Comparison of ENCODE assay signal across 26 cellular contexts in the genomic region with DNA sequence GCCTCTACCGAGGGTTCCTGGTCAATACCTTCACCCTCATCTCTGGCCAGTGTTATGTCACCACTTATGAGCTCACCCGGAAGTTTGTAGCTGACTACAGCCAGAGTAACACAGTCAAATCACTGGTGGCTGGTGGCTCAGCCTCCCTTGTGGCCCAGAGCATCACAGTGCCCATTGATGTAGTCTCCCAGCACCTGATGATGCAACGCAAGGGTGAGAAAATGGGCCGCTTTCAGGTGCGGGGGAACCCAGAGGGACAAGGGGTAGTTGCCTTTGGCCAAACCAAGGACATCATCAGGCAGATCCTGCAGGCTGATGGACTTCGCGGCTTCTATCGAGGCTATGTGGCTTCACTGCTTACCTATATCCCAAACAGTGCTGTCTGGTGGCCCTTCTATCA. TPM values are rescaled to one million over a fixed set of nuclear protein-coding genes. Genes with fewer than 3 reads are reported as not detected.
DNase-seq lines count a peak whose midpoint lies in the region; ATAC-seq, FAIRE-seq and TF ChIP-seq lines count a peak whose summit lies in the region.
"Had no signal": no experiment of that assay in that cellular context is flagged by ENCODE, and none has a peak within 500 bp of the region (broad histone marks: within the 10 kb centered on the region; RNA-seq: fewer than 3 reads in every experiment).

No MANE protein-coding gene starts in this region.

- H4K20me1 ChIP-seq in K562 (replicated peaks; ENCODE audit: control insufficient read depth, insufficient read depth, low read length): peaks cover 4% of the 10 kb centered on the region; the same call in 1 of the 2 replicates

- no TSS peak for BruUV-seq in K562 (replicated peaks; lab: Mats Ljungman, UMichigan)

- no peak overlapping the region for H3K4me3 Mint-ChIP-seq in activated CD4-positive, alpha-beta T cell treated with anti-CD3 and anti-CD28 coated beads for 36 hours
- peak overlapping the region in 1 of 4 donors; percentile 41 for H3K4me3 Mint-ChIP-seq in CD4-positive, CD25-positive, alpha-beta regulatory T cell
- H3K4me3 Mint-ChIP-seq in activated CD4-positive, alpha-beta memory T cell treated with anti-CD3 and anti-CD28 coated beads for 36 hours: no peak overlapping the region
- H3K4me3 Mint-ChIP-seq: WTC11 had no signal

- peak overlapping the region in 1 of 2 experiments; percentile 3; a peak in 2 of 4 replicates for H3K9ac ChIP-seq in K562 (ENCODE audit: insufficient read depth in 1 of 2, low read depth in 2 of 2, low read length in 2 of 2)

- FAIRE-seq in K562 (lab: Jason Lieb, UNC): no peak
- FAIRE-seq: A549, endothelial cell of umbilical vein had no signal

- CTCF ChIA-PET in activated CD4-positive, alpha-beta T cell treated with anti-CD3 and anti-CD28 coated beads for 36 hours (lab: Charles Lee): interaction anchor here (0.7 to 1.9 kb wide), 4 partner anchors 25 to 210 kb away, joined by 3 to 6 read pairs (median 4); no protein-coding TSS in a partner anchor
- CTCF ChIA-PET in activated CD4-positive, alpha-beta memory T cell treated with anti-CD3 and anti-CD28 coated beads for 36 hours (lab: Charles Lee): interaction anchor here (1.5 to 6.2 kb wide), 4 partner anchors 13 to 71 kb away, joined by 3 to 56 read pairs (median 10); a partner anchor contains a TSS
- CTCF ChIA-PET in K562 (lab: Yijun Ruan, JAX; ENCODE audit: low intra/inter-chr PET ratio): no interaction called here

- no peak for TF ChIP-seq RAD21 in K562 (CRISPR knock-in tag; conservative IDR thresholded peaks at IDR 0.05 in 1 of 2, IDR thresholded peaks at IDR 0.05 in 1 of 2)

- in situ Hi-C loops in K562 (cut with MboI) (no loop called here), ACHN (cut with HindIII; ENCODE audit: low pct_ligation_motif_present, low pct_unique_long_range_greater_than_20kb, low sequenced_read_pairs) (no loop called here), KBM-7 (cut with MboI; ENCODE audit: low pct_unique_long_range_greater_than_20kb, low sequenced_read_pairs) (no loop called here)

- peak; percentile 25 for ATAC-seq in activated CD4-positive, alpha-beta T cell treated with anti-CD3 and anti-CD28 coated beads for 36 hours
- ATAC-seq in CD4-positive, CD25-positive, alpha-beta regulatory T cell (ENCODE audit: low read depth in 2 of 2): no peak
- ATAC-seq in K562 (no peak), HG02642 (IDR thresholded peaks at IDR 0.05; ENCODE audit: poor library complexity, unreplicated experiment) (no peak)
- ATAC-seq: gastroesophageal sphincter; Right ventricle myocardium inferior; sciatic nerve; stimulated activated memory B cell treated with anti-CD40 and anti-IgM and Interleukin-4, amounts not matched to agents 10 μg/mL and 1 μg/mL and 100 μg/mL, for 72 hours; WTC11 had no signal

- H2AFZ ChIP-seq in K562 (ENCODE audit: low read depth, low read length): no peak overlapping the region
- H2AFZ ChIP-seq: hepatocyte, PC-9 had no signal

- no peaks in the 10 kb centered on the region for H3K9me3 ChIP-seq in CD4-positive, CD25-positive, alpha-beta regulatory T cell (ENCODE audit: control insufficient read depth in 2 of 2, low read length in 2 of 2)
- H3K9me3 ChIP-seq in K562 (replicated peaks; ENCODE audit: control insufficient read depth, insufficient read depth, low read depth, low read length): no peaks in the 10 kb centered on the region
- H3K9me3 ChIP-seq: A549, gastroesophageal sphincter, prostate gland had no signal

- peaks cover 42% of the 10 kb centered on the region for H3K4me1 ChIP-seq in CD4-positive, CD25-positive, alpha-beta regulatory T cell (ENCODE audit: control insufficient read depth, insufficient read depth, low read length, poor library complexity, severe bottlenecking)
- H3K4me1 ChIP-seq in K562 (replicated peaks in 1 of 2; ENCODE audit: control insufficient read depth in 2 of 2, insufficient read depth in 2 of 2, low read length in 2 of 2): peaks cover 3 to 4% of the 10 kb centered on the region in 2 experiments; a peak in 4 of 5 replicates
- H3K4me1 ChIP-seq: prostate gland had no signal

- no peak overlapping the region for H3K27ac ChIP-seq in CD4-positive, CD25-positive, alpha-beta regulatory T cell (ENCODE audit: insufficient read depth, low read length, poor library complexity, severe bottlenecking)
- H3K27ac ChIP-seq in K562 (ENCODE audit: extremely low read depth, low read depth, low read length): no peak overlapping the region
- H3K27ac ChIP-seq: A549, brain microvascular endothelial cell, dorsolateral prefrontal cortex, gastroesophageal sphincter, hepatocyte, PC-9, prostate gland had no signal

- intact Hi-C loops in activated CD4-positive, alpha-beta T cell treated with anti-CD3 and anti-CD28 coated beads for 36 hours (cut with DNase I, micrococcal nuclease): no loop called here
- intact Hi-C loops in activated CD4-positive, alpha-beta memory T cell treated with anti-CD3 and anti-CD28 coated beads for 36 hours (cut with micrococcal nuclease): no loop called here
- intact Hi-C loops in K562 (cut with micrococcal nuclease): no loop called here

- DNase-seq in activated CD4-positive, alpha-beta T cell treated with anti-CD3 and anti-CD28 coated beads for 36 hours: no peak
- no peak for DNase-seq in activated CD4-positive, alpha-beta T cell treated with anti-CD3 and anti-CD28 coated beads, Interleukin-2, amount 50 U/mL, for 1 hour
- no peak for DNase-seq in CD4-positive, CD25-positive, alpha-beta regulatory T cell
- DNase-seq in activated CD4-positive, alpha-beta memory T cell treated with anti-CD3 and anti-CD28 coated beads for 36 hours: peak; percentile 49
- peak in 1 of 4 experiments; percentile 4 for DNase-seq in K562 (ENCODE audit: extremely low read depth in 1 of 4, low spot score in 3 of 4)
- no peak for DNase-seq in ACHN
- no peak for DNase-seq in KBM-7
- DNase-seq: amniotic stem cell; brain microvascular endothelial cell; dorsolateral prefrontal cortex; GOT3; NCI-H1048; NCI-H1694; NCI-H510A; PC-9; stimulated activated CD4-positive, alpha-beta T cell treated with anti-CD3 and anti-CD28 coated beads, Interleukin-4, amount 100 ng/mL, for 24 hours had no signal

- POLR2A ChIA-PET in activated CD4-positive, alpha-beta T cell treated with anti-CD3 and anti-CD28 coated beads for 36 hours (lab: Charles Lee): interaction anchor here (1.7 kb wide), 1 partner anchor 13 kb away, joined by 11 read pairs; a partner anchor contains a TSS
- POLR2A ChIA-PET in activated CD4-positive, alpha-beta memory T cell treated with anti-CD3 and anti-CD28 coated beads for 36 hours (lab: Charles Lee): interaction anchor here (2.4 to 6.5 kb wide), 3 partner anchors 10 to 18 kb away, joined by 6 to 62 read pairs (median 27); a partner anchor contains a TSS
- POLR2A ChIA-PET in K562 (lab: Yijun Ruan, JAX): interaction anchor here (0.9 to 9.2 kb wide), 3 partner anchors 10 to 46 kb away, joined by 3 to 62 read pairs (median 21); a partner anchor contains a TSS

- H3K27ac Mint-ChIP-seq in activated CD4-positive, alpha-beta T cell treated with anti-CD3 and anti-CD28 coated beads for 36 hours: no peak overlapping the region
- peak overlapping the region in 2 of 3 donors; percentile 66 to 94 for H3K27ac Mint-ChIP-seq in CD4-positive, CD25-positive, alpha-beta regulatory T cell
- H3K27ac Mint-ChIP-seq in activated CD4-positive, alpha-beta memory T cell treated with anti-CD3 and anti-CD28 coated beads for 36 hours: no peak overlapping the region
- H3K27ac Mint-ChIP-seq: WTC11 had no signal

- H3K9me3 Mint-ChIP-seq in activated CD4-positive, alpha-beta T cell treated with anti-CD3 and anti-CD28 coated beads for 36 hours (ENCODE audit: low read depth): no peaks in the 10 kb centered on the region
- H3K9me3 Mint-ChIP-seq in CD4-positive, CD25-positive, alpha-beta regulatory T cell: no peaks in the 10 kb centered on the region
- no peaks in the 10 kb centered on the region for H3K9me3 Mint-ChIP-seq in activated CD4-positive, alpha-beta memory T cell treated with anti-CD3 and anti-CD28 coated beads for 36 hours
- H3K9me3 Mint-ChIP-seq: stimulated activated memory B cell treated with anti-CD40 and anti-IgM and Interleukin-4, amounts not matched to agents 10 μg/mL and 1 μg/mL and 100 μg/mL, for 72 hours; WTC11 had no signal

- 90% methylated on average over 8 of the region's 8 CpGs for WGBS in K562 (ENCODE audit: insufficient coverage, low coverage, missing lambda C conversion rate)

- H3K9me1 ChIP-seq in K562 (ENCODE audit: control insufficient read depth, insufficient read depth, low read length): no peaks in the 10 kb centered on the region

- H3K79me2 ChIP-seq in K562 (ENCODE audit: control insufficient read depth, insufficient read depth, low read length): peaks cover 38% of the 10 kb centered on the region

- no peak for TF ChIP-seq POLR2A in K562 (conservative IDR thresholded peaks at IDR 0.05)

- H3K27me3 ChIP-seq in CD4-positive, CD25-positive, alpha-beta regulatory T cell (ENCODE audit: control insufficient read depth, insufficient read depth, low read length): no peaks in the 10 kb centered on the region
- no peaks in the 10 kb centered on the region for H3K27me3 ChIP-seq in K562 (ENCODE audit: control insufficient read depth in 2 of 2, insufficient read depth in 2 of 2, low read length in 2 of 2)
- H3K27me3 ChIP-seq: brain microvascular endothelial cell, dorsolateral prefrontal cortex, gastroesophageal sphincter, hepatocyte had no signal

- H3K36me3 Mint-ChIP-seq in activated CD4-positive, alpha-beta T cell treated with anti-CD3 and anti-CD28 coated beads for 36 hours (ENCODE audit: low read depth): peaks cover 57% of the 10 kb centered on the region
- peaks cover 19% of the 10 kb centered on the region for H3K36me3 Mint-ChIP-seq in CD4-positive, CD25-positive, alpha-beta regulatory T cell
- H3K36me3 Mint-ChIP-seq in activated CD4-positive, alpha-beta memory T cell treated with anti-CD3 and anti-CD28 coated beads for 36 hours: peaks cover 56% of the 10 kb centered on the region

- no peak overlapping the region for H3K4me3 ChIP-seq in CD4-positive, CD25-positive, alpha-beta regulatory T cell (ENCODE audit: low read depth, low read length)
- no peak overlapping the region for H3K4me3 ChIP-seq in K562
- H3K4me3 ChIP-seq: A549, dorsolateral prefrontal cortex, gastroesophageal sphincter, hepatocyte, PC-9, prostate gland had no signal

- no peaks in the 10 kb centered on the region for H3K27me3 Mint-ChIP-seq in activated CD4-positive, alpha-beta T cell treated with anti-CD3 and anti-CD28 coated beads for 36 hours
- H3K27me3 Mint-ChIP-seq in CD4-positive, CD25-positive, alpha-beta regulatory T cell: no peaks in the 10 kb centered on the region
- H3K27me3 Mint-ChIP-seq in activated CD4-positive, alpha-beta memory T cell treated with anti-CD3 and anti-CD28 coated beads for 36 hours: no peaks in the 10 kb centered on the region
- H3K27me3 Mint-ChIP-seq: stimulated activated memory B cell treated with anti-CD40 and anti-IgM and Interleukin-4, amounts not matched to agents 10 μg/mL and 1 μg/mL and 100 μg/mL, for 72 hours had no signal

- no peak overlapping the region for H3K4me2 ChIP-seq in K562 (ENCODE audit: insufficient read depth, low read length)
- H3K4me2 ChIP-seq: A549, hepatocyte, PC-9 had no signal

- TF ChIP-seq EP300 in K562 (IDR thresholded peaks at IDR 0.05; ENCODE audit: low read length): no peak

- peaks cover 44% of the 10 kb centered on the region for H3K36me3 ChIP-seq in CD4-positive, CD25-positive, alpha-beta regulatory T cell (ENCODE audit: control insufficient read depth, insufficient read depth, low read length)
- H3K36me3 ChIP-seq in K562 (ENCODE audit: control insufficient read depth, insufficient read depth, low read length): peaks cover 63% of the 10 kb centered on the region
- H3K36me3 ChIP-seq: prostate gland had no signal

- peaks cover 23% of the 10 kb centered on the region for H3K4me1 Mint-ChIP-seq in activated CD4-positive, alpha-beta T cell treated with anti-CD3 and anti-CD28 coated beads for 36 hours
- H3K4me1 Mint-ChIP-seq in CD4-positive, CD25-positive, alpha-beta regulatory T cell: peaks cover 5 to 56% (median 24%) of the 10 kb centered on the region in 4 donors
- H3K4me1 Mint-ChIP-seq in activated CD4-positive, alpha-beta memory T cell treated with anti-CD3 and anti-CD28 coated beads for 36 hours (ENCODE audit: low read depth): peaks cover 58% of the 10 kb centered on the region

- TF ChIP-seq CTCF in K562 (IDR thresholded peaks at IDR 0.05 in 2 of 3, conservative IDR thresholded peaks at IDR 0.05 in 1 of 3; ENCODE audit: insufficient read depth in 2 of 3, low read depth in 1 of 3, low read length in 3 of 3): no peak

RNA-seq across cellular contexts. Expression of a gene that starts 6.2 kb away (rescaled TPM):
- total RNA-seq in activated CD4-positive, alpha-beta T cell treated with anti-CD3 and anti-CD28 coated beads for 36 hours: 10 to 100 TPM; 42.4 to 51.9 TPM
- total RNA-seq in CD4-positive, CD25-positive, alpha-beta regulatory T cell: 21.3 TPM
- polyA plus RNA-seq in CD4-positive, CD25-positive, alpha-beta regulatory T cell: 10 to 100 TPM in 3 of 4 donors, 1 to 10 TPM in 1; 8.2 to 17.5 (median 12.7) TPM
- 10 to 100 TPM; 61.3 to 62.2 TPM for total RNA-seq in activated CD4-positive, alpha-beta memory T cell treated with anti-CD3 and anti-CD28 coated beads for 36 hours
- 27.5 and 49.0 TPM in 2 replicates for total RNA-seq in K562 (2011; cell fraction: chromatin; rRNA removed; ENCODE audit: low replicate concordance)
- 26.7 and 31.0 TPM in 2 replicates for total RNA-seq in K562 (2011; cell fraction: nucleolus; rRNA removed)
- 35.9 and 47.6 TPM in 2 replicates for total RNA-seq in K562 (2011; cell fraction: nucleoplasm; rRNA removed)
- total RNA-seq in K562 (2014; rRNA removed): 9.0 and 13.9 TPM in 2 replicates
- 11.9 and 12.2 TPM in 2 replicates for total RNA-seq in K562 (2014; rRNA removed; fragmentation: Illumina TruSeq; extraction: Trizol)
- total RNA-seq in K562 (2015; rRNA removed; fragmentation: Illumina TruSeq; extraction: Trizol): 12.2 and 12.5 TPM in 2 replicates
- 12.7 and 16.2 TPM in 2 replicates for total RNA-seq in K562 (2021)
- polyA plus RNA-seq in K562 (2011; rRNA removed): 21.8 and 27.7 TPM in 2 replicates
- polyA plus RNA-seq in K562 (2011; cell fraction: cytosol; rRNA removed): 18.8 and 22.8 TPM in 2 replicates
- 22.5 and 23.8 TPM in 2 replicates for polyA plus RNA-seq in K562 (2011; cell fraction: nucleus; rRNA removed)
- polyA plus RNA-seq in K562 (2012): 8.6 and 12.8 TPM in 2 replicates
- 22.8 and 25.2 TPM in 2 replicates for polyA plus RNA-seq in K562 (2014; fragmentation: Illumina TruSeq; extraction: Trizol)
- polyA plus RNA-seq in K562 (2014; fragmentation: Nextera tagmentation; extraction: Ambion mirVana): 1 to 10 TPM; 4.4 to 7.5 TPM
- 11.2 and 12.8 TPM in 2 replicates for polyA plus RNA-seq in K562 (2014; rRNA removed)
- polyA minus RNA-seq in K562 (2011; rRNA and poly(A)+ RNA removed): 22.9 and 29.2 TPM in 2 replicates
- polyA minus RNA-seq in K562 (2011; cell fraction: cytosol; rRNA and poly(A)+ RNA removed): 9.1 and 11.3 TPM in 2 replicates
- 7.4 and 9.0 TPM in 2 replicates for polyA minus RNA-seq in K562 (2011; cell fraction: nucleus; rRNA and poly(A)+ RNA removed)

RNA-seq across cellular contexts. Expression of a gene that starts 12.7 kb away (rescaled TPM):
- total RNA-seq in activated CD4-positive, alpha-beta T cell treated with anti-CD3 and anti-CD28 coated beads for 36 hours: 100 to 1,000 TPM; 108 to 117 TPM
- total RNA-seq in CD4-positive, CD25-positive, alpha-beta regulatory T cell: 69.3 TPM
- 10 to 100 TPM; 70.6 to 89.9 (median 88.7) TPM for polyA plus RNA-seq in CD4-positive, CD25-positive, alpha-beta regulatory T cell
- total RNA-seq in activated CD4-positive, alpha-beta memory T cell treated with anti-CD3 and anti-CD28 coated beads for 36 hours: 100 to 1,000 TPM in 1 of 2 experiments, 10 to 100 TPM in 1; 99.5 to 105 TPM
- 31.8 and 57.2 TPM in 2 replicates for total RNA-seq in K562 (2011; cell fraction: chromatin; rRNA removed; ENCODE audit: low replicate concordance)
- total RNA-seq in K562 (2011; cell fraction: nucleolus; rRNA removed): 34.9 and 36.7 TPM in 2 replicates
- 40.1 and 51.5 TPM in 2 replicates for total RNA-seq in K562 (2011; cell fraction: nucleoplasm; rRNA removed)
- 88.4 and 88.8 TPM in 2 replicates for total RNA-seq in K562 (2014; rRNA removed)
- 44.2 and 50.3 TPM in 2 replicates for total RNA-seq in K562 (2014; rRNA removed; fragmentation: Illumina TruSeq; extraction: Trizol)
- 61.5 and 63.0 TPM in 2 replicates for total RNA-seq in K562 (2015; rRNA removed; fragmentation: Illumina TruSeq; extraction: Trizol)
- 69.8 and 71.0 TPM in 2 replicates for total RNA-seq in K562 (2021)
- polyA plus RNA-seq in K562 (2011; rRNA removed): 74.1 and 79.0 TPM in 2 replicates
- 146 and 169 TPM in 2 replicates for polyA plus RNA-seq in K562 (2011; cell fraction: cytosol; rRNA removed)
- polyA plus RNA-seq in K562 (2011; cell fraction: nucleus; rRNA removed): 53.6 and 54.3 TPM in 2 replicates
- polyA plus RNA-seq in K562 (2012): 52.9 and 60.4 TPM in 2 replicates
- polyA plus RNA-seq in K562 (2014; fragmentation: Illumina TruSeq; extraction: Trizol): 80.5 and 82.2 TPM in 2 replicates
- 10 to 100 TPM in 1 of 2 experiments, 1 to 10 TPM in 1; 9.4 to 18.9 TPM for polyA plus RNA-seq in K562 (2014; fragmentation: Nextera tagmentation; extraction: Ambion mirVana)
- 89.5 and 92.9 TPM in 2 replicates for polyA plus RNA-seq in K562 (2014; rRNA removed)
- 28.4 and 28.8 TPM in 2 replicates for polyA minus RNA-seq in K562 (2011; rRNA and poly(A)+ RNA removed)
- 22.6 and 27.6 TPM in 2 replicates for polyA minus RNA-seq in K562 (2011; cell fraction: cytosol; rRNA and poly(A)+ RNA removed)
- 7.7 and 9.9 TPM in 2 replicates for polyA minus RNA-seq in K562 (2011; cell fraction: nucleus; rRNA and poly(A)+ RNA removed)

RNA-seq across cellular contexts. Expression of a gene that starts 41.9 kb away (rescaled TPM):
- total RNA-seq in activated CD4-positive, alpha-beta T cell treated with anti-CD3 and anti-CD28 coated beads for 36 hours: 1 to 10 TPM; 2.1 to 2.4 TPM
- 1.1 TPM for total RNA-seq in CD4-positive, CD25-positive, alpha-beta regulatory T cell
- not detected for polyA plus RNA-seq in CD4-positive, CD25-positive, alpha-beta regulatory T cell
- total RNA-seq in activated CD4-positive, alpha-beta memory T cell treated with anti-CD3 and anti-CD28 coated beads for 36 hours: 1 to 10 TPM in 1 of 2 experiments, under 1 TPM in 1; 0.90 to 2.3 TPM
- total RNA-seq in K562 (2011; cell fraction: chromatin; rRNA removed; ENCODE audit: low replicate concordance): 3.2 and 9.2 TPM in 2 replicates
- total RNA-seq in K562 (2011; cell fraction: nucleolus; rRNA removed): 5.9 and 10.2 TPM in 2 replicates
- total RNA-seq in K562 (2011; cell fraction: nucleoplasm; rRNA removed): 3.1 and 9.2 TPM in 2 replicates
- total RNA-seq in K562 (2014; rRNA removed) (0.23 and 0.82 TPM in 2 replicates), K562 (2014; rRNA removed; fragmentation: Illumina TruSeq; extraction: Trizol) (0.15 TPM in 1 of 2 replicates, not detected in the other), K562 (2015; rRNA removed; fragmentation: Illumina TruSeq; extraction: Trizol) (0.33 and 0.49 TPM in 2 replicates), K562 (2021) (0.22 and 1.2 TPM in 2 replicates)
- polyA plus RNA-seq in K562 (2011; rRNA removed) (0.54 and 0.92 TPM in 2 replicates), K562 (2014; fragmentation: Illumina TruSeq; extraction: Trizol) (not detected in 2 replicates), K562 (2014; fragmentation: Nextera tagmentation; extraction: Ambion mirVana) (not detected), K562 (2014; rRNA removed) (1.4 and 1.6 TPM in 2 replicates)
- polyA plus RNA-seq in K562 (2011; cell fraction: cytosol; rRNA removed): 0.63 and 1.2 TPM in 2 replicates
- polyA plus RNA-seq in K562 (2011; cell fraction: nucleus; rRNA removed): 4.3 and 7.0 TPM in 2 replicates
- 0.51 and 0.96 TPM in 2 replicates for polyA plus RNA-seq in K562 (2012)
- polyA minus RNA-seq in K562 (2011; rRNA and poly(A)+ RNA removed): not detected in 2 replicates
- polyA minus RNA-seq in K562 (2011; cell fraction: cytosol; rRNA and poly(A)+ RNA removed): not detected in 2 replicates
- 1.2 and 1.4 TPM in 2 replicates for polyA minus RNA-seq in K562 (2011; cell fraction: nucleus; rRNA and poly(A)+ RNA removed)

RNA-seq across cellular contexts. Expression of a gene that starts 46.7 kb away (rescaled TPM):
- 10 to 100 TPM; 53.3 to 64.5 TPM for total RNA-seq in activated CD4-positive, alpha-beta T cell treated with anti-CD3 and anti-CD28 coated beads for 36 hours
- 41.2 TPM for total RNA-seq in CD4-positive, CD25-positive, alpha-beta regulatory T cell
- polyA plus RNA-seq in CD4-positive, CD25-positive, alpha-beta regulatory T cell: 1 to 10 TPM in 2 of 4 donors, under 1 TPM in 2; 0.89 to 2.2 (median 1.4) TPM
- total RNA-seq in activated CD4-positive, alpha-beta memory T cell treated with anti-CD3 and anti-CD28 coated beads for 36 hours: 10 to 100 TPM; 68.2 to 75.1 TPM
- total RNA-seq in K562 (2011; cell fraction: chromatin; rRNA removed; ENCODE audit: low replicate concordance): 2.6 and 4.3 TPM in 2 replicates
- 3.5 and 4.1 TPM in 2 replicates for total RNA-seq in K562 (2011; cell fraction: nucleolus; rRNA removed)
- 3.1 and 4.4 TPM in 2 replicates for total RNA-seq in K562 (2011; cell fraction: nucleoplasm; rRNA removed)
- total RNA-seq in K562 (2014; rRNA removed) (0.45 and 0.49 TPM in 2 replicates), K562 (2014; rRNA removed; fragmentation: Illumina TruSeq; extraction: Trizol) (0.38 and 0.40 TPM in 2 replicates), K562 (2015; rRNA removed; fragmentation: Illumina TruSeq; extraction: Trizol) (0.40 and 0.72 TPM in 2 replicates), K562 (2021) (1.4 and 1.9 TPM in 2 replicates)
- polyA plus RNA-seq in K562 (2011; rRNA removed) (1.7 and 3.2 TPM in 2 replicates), K562 (2014; fragmentation: Illumina TruSeq; extraction: Trizol) (0.79 and 1.1 TPM in 2 replicates), K562 (2014; fragmentation: Nextera tagmentation; extraction: Ambion mirVana) (under 1 TPM; 0.04 to 0.06 TPM), K562 (2014; rRNA removed) (1.0 and 1.5 TPM in 2 replicates)
- polyA plus RNA-seq in K562 (2011; cell fraction: cytosol; rRNA removed): 2.0 and 2.8 TPM in 2 replicates
- polyA plus RNA-seq in K562 (2011; cell fraction: nucleus; rRNA removed): 15.5 and 18.8 TPM in 2 replicates
- 0.77 and 2.6 TPM in 2 replicates for polyA plus RNA-seq in K562 (2012)
- 0.53 and 0.96 TPM in 2 replicates for polyA minus RNA-seq in K562 (2011; rRNA and poly(A)+ RNA removed)
- polyA minus RNA-seq in K562 (2011; cell fraction: cytosol; rRNA and poly(A)+ RNA removed): 1.7 and 2.1 TPM in 2 replicates
- polyA minus RNA-seq in K562 (2011; cell fraction: nucleus; rRNA and poly(A)+ RNA removed): 1.3 and 2.0 TPM in 2 replicates

RNA-seq across cellular contexts. Expression of a gene that starts 47.8 kb away (rescaled TPM):
- total RNA-seq in activated CD4-positive, alpha-beta T cell treated with anti-CD3 and anti-CD28 coated beads for 36 hours: 1 to 10 TPM; 4.7 to 5.7 TPM
- 3.7 TPM for total RNA-seq in CD4-positive, CD25-positive, alpha-beta regulatory T cell
- 1 to 10 TPM in 1 of 4 donors, under 1 TPM in 3; 0.13 to 2.0 (median 0.57) TPM for polyA plus RNA-seq in CD4-positive, CD25-positive, alpha-beta regulatory T cell
- 1 to 10 TPM; 3.9 to 4.0 TPM for total RNA-seq in activated CD4-positive, alpha-beta memory T cell treated with anti-CD3 and anti-CD28 coated beads for 36 hours
- total RNA-seq in K562 (2011; cell fraction: chromatin; rRNA removed; ENCODE audit: low replicate concordance): 2.9 and 5.5 TPM in 2 replicates
- total RNA-seq in K562 (2011; cell fraction: nucleolus; rRNA removed): 3.5 and 4.3 TPM in 2 replicates
- total RNA-seq in K562 (2011; cell fraction: nucleoplasm; rRNA removed): 2.9 and 3.6 TPM in 2 replicates
- total RNA-seq in K562 (2014; rRNA removed) (0.86 TPM in 2 replicates), K562 (2014; rRNA removed; fragmentation: Illumina TruSeq; extraction: Trizol) (0.32 and 0.62 TPM in 2 replicates), K562 (2015; rRNA removed; fragmentation: Illumina TruSeq; extraction: Trizol) (0.64 and 0.72 TPM in 2 replicates), K562 (2021) (1.0 and 1.2 TPM in 2 replicates)
- polyA plus RNA-seq in K562 (2011; rRNA removed) (0.52 and 1.4 TPM in 2 replicates), K562 (2014; fragmentation: Illumina TruSeq; extraction: Trizol) (0.59 and 0.73 TPM in 2 replicates), K562 (2014; fragmentation: Nextera tagmentation; extraction: Ambion mirVana) (under 1 TPM; 0.07 to 0.23 TPM), K562 (2014; rRNA removed) (1.3 and 1.8 TPM in 2 replicates)
- 1.2 and 1.3 TPM in 2 replicates for polyA plus RNA-seq in K562 (2011; cell fraction: cytosol; rRNA removed)
- 10.9 and 15.4 TPM in 2 replicates for polyA plus RNA-seq in K562 (2011; cell fraction: nucleus; rRNA removed)
- polyA plus RNA-seq in K562 (2012): 1.6 and 4.4 TPM in 2 replicates
- not detected in 2 replicates for polyA minus RNA-seq in K562 (2011; rRNA and poly(A)+ RNA removed)
- polyA minus RNA-seq in K562 (2011; cell fraction: cytosol; rRNA and poly(A)+ RNA removed): not detected in 2 replicates
- polyA minus RNA-seq in K562 (2011; cell fraction: nucleus; rRNA and poly(A)+ RNA removed): 0.67 and 1.00 TPM in 2 replicates

Comparison
In these comparisons a context has a peak if more than half of its experiments do, and no peak if none do; other contexts are left out.
1. H3K27ac Mint-ChIP-seq: peak in CD4-positive, CD25-positive, alpha-beta regulatory T cell (2 of 3); none in activated CD4-positive, alpha-beta T cell treated with anti-CD3 and anti-CD28 coated beads for 36 hours (single experiment) and activated CD4-positive, alpha-beta memory T cell treated with anti-CD3 and anti-CD28 coated beads for 36 hours (single experiment).